In the genomic region with DNA sequence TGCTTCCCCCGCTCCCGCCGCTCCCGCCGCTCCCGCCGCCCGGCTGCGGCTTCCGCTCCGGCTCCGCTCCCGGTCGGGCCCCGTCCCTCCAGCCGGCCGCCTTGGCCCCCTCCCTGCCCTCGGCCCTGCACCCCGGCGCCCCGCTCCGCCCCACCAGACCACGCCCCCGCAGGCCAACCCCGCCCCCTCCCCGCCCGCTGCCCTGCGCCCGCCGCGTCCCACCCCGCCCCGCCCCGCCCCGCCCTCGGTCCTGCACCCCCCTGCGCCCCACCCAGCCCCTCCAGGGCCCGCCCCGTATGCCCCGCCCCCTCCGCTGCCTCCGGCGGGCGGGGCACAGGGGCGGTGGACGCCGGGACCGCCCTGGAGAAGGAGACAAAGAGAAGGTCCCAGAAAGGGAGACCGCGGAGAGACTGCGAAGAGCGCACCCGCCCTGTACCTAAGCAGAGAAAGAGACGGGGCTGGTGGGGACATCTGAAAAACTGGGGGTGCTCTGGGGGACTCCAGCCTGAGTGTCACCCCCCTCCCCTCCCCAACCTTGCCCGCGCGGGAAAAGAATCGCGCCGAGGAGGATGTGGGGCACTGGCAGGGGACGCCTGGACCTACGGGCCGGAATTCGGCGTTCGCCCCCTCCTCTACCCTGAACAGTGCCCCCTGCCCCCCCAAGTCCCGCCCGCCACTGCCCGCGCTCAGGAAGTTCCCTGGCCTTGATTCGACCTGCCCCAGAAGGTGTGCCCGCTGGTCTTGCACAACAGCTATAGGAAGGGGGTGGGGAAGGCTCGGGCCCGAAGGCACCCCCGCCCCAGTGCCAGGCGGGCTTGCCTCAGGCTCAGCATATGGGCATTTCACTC, we compare ENCODE assay signal across 8 cellular contexts. TPM values are rescaled to one million over a fixed set of nuclear protein-coding genes. Genes with fewer than 3 reads are reported as not detected.
DNase-seq lines count a peak whose midpoint lies in the region; FAIRE-seq and TF ChIP-seq lines count a peak whose summit lies in the region.

No MANE protein-coding gene starts in this region.

- no peak for FAIRE-seq in keratinocyte (lab: Jason Lieb, UNC)

- H3K4me1 ChIP-seq in keratinocyte (ENCODE audit: control insufficient read depth, extremely low read depth, insufficient read depth, low read length), result peaks cover 46% of the 10 kb centered on the region

- dilution Hi-C loops in keratinocyte (cut with MboI; ENCODE audit: extremely low pct_ligation_motif_present, low sequenced_read_pairs), result no loop called here

- intact Hi-C loops in CD14-positive monocyte (cut with micrococcal nuclease), result loop anchor here in 1 of 2 donors (5.0 kb wide), 1 partner anchor 203 kb away; no protein-coding TSS in a partner anchor

- peak overlapping the region; percentile 81 to 90 for H3K4me3 Mint-ChIP-seq in CD14-positive monocyte

- H2AFZ ChIP-seq in keratinocyte (ENCODE audit: control insufficient read depth, low read length), result peak overlapping the region; percentile 43

- peak overlapping the region; percentile 90 to 97 (median 96) for H3K27ac Mint-ChIP-seq in CD14-positive monocyte

- TF ChIP-seq CTCF in CD14-positive monocyte (IDR thresholded peaks at IDR 0.05), result no peak
- no peak for TF ChIP-seq CTCF in keratinocyte (optimal IDR thresholded peaks at IDR 0.05 in 1 of 3, IDR thresholded peaks at IDR 0.05 in 1 of 3, conservative IDR thresholded peaks at IDR 0.05 in 1 of 3; ENCODE audit: extremely low read depth in 1 of 3, insufficient read depth in 2 of 3, low read length in 3 of 3)

- DNase-seq in CD14-positive monocyte (ENCODE audit: low spot score) (peak; percentile 75), H4 (ENCODE audit: low spot score) (peak; percentile 75), NCI-H2196 (lab: John Stamatoyannopoulos, UW; ENCODE audit: unreplicated experiment) (peak; percentile 85), caudate nucleus (lab: John Stamatoyannopoulos, UW) (peak in 34 of 61 donors; percentile 10 to 88 (median 35)), keratinocyte (ENCODE audit: low read depth, low spot score) (no peak), NK-92 (lab: John Stamatoyannopoulos, UW; ENCODE audit: unreplicated experiment) (no peak)
- peak; percentile 70 for DNase-seq in activated CD4-positive, CD25-positive, alpha-beta regulatory T cell treated with anti-CD3 and anti-CD28 coated beads, Interleukin-2, amount 50 U/mL, for 72 hours
- peak; percentile 81 for DNase-seq in stimulated activated CD4-positive, alpha-beta T cell treated with anti-CD3 and anti-CD28 coated beads, Interleukin-15, amount 100 ng/mL, for 24 hours

- peaks cover 47% of the 10 kb centered on the region for H3K79me2 ChIP-seq in keratinocyte (ENCODE audit: control insufficient read depth, insufficient read depth, low read length)

- peaks cover 20 to 22% of the 10 kb centered on the region in 2 donors for H3K36me3 Mint-ChIP-seq in CD14-positive monocyte

- no peaks in the 10 kb centered on the region for H3K9me1 ChIP-seq in keratinocyte (ENCODE audit: control insufficient read depth, extremely low read depth, insufficient read depth, low read length)

- H3K27me3 Mint-ChIP-seq in CD14-positive monocyte (ENCODE audit: low read depth in 3 of 3), result no peaks in the 10 kb centered on the region

- no peaks in the 10 kb centered on the region for H3K9me3 ChIP-seq in keratinocyte (ENCODE audit: control insufficient read depth, low read depth, low read length)

- peak overlapping the region; percentile 94 to 99 (median 98) for H3K4me3 ChIP-seq in keratinocyte (ENCODE audit: control insufficient read depth in 2 of 3, extremely low read depth in 1 of 3, insufficient read depth in 2 of 3, low read depth in 1 of 3, low read length in 3 of 3)

- peaks cover 0 to 2% (median 0%) of the 10 kb centered on the region in 7 donors for H3K9me3 Mint-ChIP-seq in CD14-positive monocyte

- peaks cover 12% of the 10 kb centered on the region for H4K20me1 ChIP-seq in keratinocyte (ENCODE audit: control insufficient read depth, extremely low read depth, insufficient read depth, low read length)

- peaks cover 6 to 18% of the 10 kb centered on the region in 2 experiments for H3K36me3 ChIP-seq in keratinocyte (ENCODE audit: control insufficient read depth in 2 of 2, extremely low read depth in 1 of 2, insufficient read depth in 2 of 2, low read length in 2 of 2)

- peak overlapping the region; percentile 95 for H3K9ac ChIP-seq in keratinocyte (ENCODE audit: control insufficient read depth, extremely low read depth, insufficient read depth, low read length)

- peaks cover 74% of the 10 kb centered on the region for H3K4me1 Mint-ChIP-seq in CD14-positive monocyte

- peak overlapping the region; percentile 84 for H3K27ac ChIP-seq in caudate nucleus (ENCODE audit: low read depth, low read length)
- peak overlapping the region; percentile 90 for H3K27ac ChIP-seq in keratinocyte (ENCODE audit: control insufficient read depth, insufficient read depth, low read length)

- H3K4me2 ChIP-seq in keratinocyte (ENCODE audit: control insufficient read depth, extremely low read depth, insufficient read depth, low read depth, low read length), result peak overlapping the region; percentile 55

- H3K27me3 ChIP-seq in keratinocyte (ENCODE audit: control insufficient read depth, extremely low read depth, insufficient read depth, low read length), result no peaks in the 10 kb centered on the region

RNA-seq across cellular contexts. Expression of gene STXBP1, which starts 42.9 kb away (rescaled TPM):
- polyA plus RNA-seq in CD14-positive monocyte (under 1 TPM in 1 of 2 donors, not detected in 1; 0.59 TPM), keratinocyte (7.8 to 22.2 TPM (median 17.1 TPM) in 3 replicates)
- 7.2 and 18.8 TPM in 2 replicates for total RNA-seq in H4 (2014; rRNA removed; shearing (Covaris generic))
- 19.1 TPM for polyA plus RNA-seq in keratinocyte (2011; ENCODE audit: low read depth)
- 26.8 and 30.2 TPM in 2 replicates for polyA plus RNA-seq in keratinocyte (2011; cell fraction: cytosol; rRNA removed)
- 37.0 and 43.4 TPM in 2 replicates for polyA plus RNA-seq in keratinocyte (2011; cell fraction: nucleus; rRNA removed)
- polyA plus RNA-seq in keratinocyte (2012; ENCODE audit: low replicate concordance), result 22.7 and 30.0 TPM in 2 replicates
- polyA minus RNA-seq in keratinocyte, result 18.2 to 43.8 TPM (median 24.5 TPM) in 3 replicates
- polyA minus RNA-seq in keratinocyte (2011; cell fraction: cytosol; rRNA and poly(A)+ RNA removed), result 21.1 TPM
- 16.2 and 26.9 TPM in 2 replicates for polyA minus RNA-seq in keratinocyte (2011; cell fraction: nucleus; rRNA and poly(A)+ RNA removed)

Comparison
In these comparisons a context has a peak if more than half of its experiments do, and no peak if none do; other contexts are left out.
1. DNase-seq: peak in CD14-positive monocyte (single experiment), H4 (single experiment), NCI-H2196 (single experiment), activated CD4-positive, CD25-positive, alpha-beta regulatory T cell treated with anti-CD3 and anti-CD28 coated beads, Interleukin-2, amount 50 U/mL, for 72 hours (single experiment), caudate nucleus (34 of 61) and stimulated activated CD4-positive, alpha-beta T cell treated with anti-CD3 and anti-CD28 coated beads, Interleukin-15, amount 100 ng/mL, for 24 hours (single experiment); none in keratinocyte (single experiment) and NK-92 (single experiment).
2. RNA of gene STXBP1, which starts 42.9 kb away (polyA plus RNA-seq): 7.8 to 43.4 TPM in keratinocyte; 0.59 TPM in CD14-positive monocyte; every median in the first group is over 4 times any median in the second.